ENCODE assay signal across 8 cellular contexts in genomic region chr12:6605425-6606330, GRCh38. TPM values are rescaled to one million over a fixed set of nuclear protein-coding genes. Genes with fewer than 3 reads are reported as not detected.
DNase-seq lines count a peak whose midpoint lies in the region; ATAC-seq and TF ChIP-seq lines count a peak whose summit lies in the region.

No MANE protein-coding gene starts in this region.

- H3K27ac ChIP-seq in psoas muscle, result peak overlapping the region; percentile 94

- peaks cover 49% of the 10 kb centered on the region for H3K4me1 Mint-ChIP-seq in activated naive CD8-positive, alpha-beta T cell (ENCODE audit: low read depth)

- peak overlapping the region; percentile 93 for H3K4me3 ChIP-seq in psoas muscle

- H3K4me3 Mint-ChIP-seq in activated naive CD8-positive, alpha-beta T cell, result peak overlapping the region; percentile 94

- H3K27me3 ChIP-seq in psoas muscle (ENCODE audit: insufficient read depth in 3 of 3, low read length in 2 of 3), result no peaks in the 10 kb centered on the region

- H3K9me3 ChIP-seq in psoas muscle, result no peaks in the 10 kb centered on the region

- H3K36me3 ChIP-seq in psoas muscle (ENCODE audit: insufficient read depth in 1 of 2, low read depth in 1 of 2), result peaks cover 5 to 34% of the 10 kb centered on the region in 2 donors

- intact Hi-C loops in left cardiac atrium (cut with DNase I), result loop anchor here in 1 of 2 donors (5.0 kb wide), 1 partner anchor 38 kb away; the partner anchor contains the start of gene NOP2
- intact Hi-C loops in psoas muscle (cut with DNase I), result loop anchor here in 1 of 2 donors (5.0 kb wide), 1 partner anchor 38 kb away; the partner anchor contains the start of gene NOP2

- H3K27ac Mint-ChIP-seq in activated naive CD8-positive, alpha-beta T cell, result peak overlapping the region; percentile 93

- WGBS in psoas muscle, 3 donors, result 6 to 13% (median 9%) methylated on average over 18 of the region's 18 CpGs

- H3K36me3 Mint-ChIP-seq in activated naive CD8-positive, alpha-beta T cell, result peaks cover 11% of the 10 kb centered on the region

- ATAC-seq in left cardiac atrium, result peak; percentile 0 to 6
- ATAC-seq in psoas muscle, result peak in 3 of 4 donors; percentile 2 to 41 (median 4)
- no peak for ATAC-seq in GM19467 (IDR thresholded peaks at IDR 0.05; ENCODE audit: unreplicated experiment)
- ATAC-seq in HG02642 (IDR thresholded peaks at IDR 0.05; ENCODE audit: poor library complexity, unreplicated experiment), result no peak

- no peak for TF ChIP-seq CTCF in psoas muscle (IDR thresholded peaks at IDR 0.05)

- no peaks in the 10 kb centered on the region for H3K9me3 Mint-ChIP-seq in activated naive CD8-positive, alpha-beta T cell (ENCODE audit: low read depth)

- no peaks in the 10 kb centered on the region for H3K27me3 Mint-ChIP-seq in activated naive CD8-positive, alpha-beta T cell

- DNase-seq in Daoy (ENCODE audit: low read depth) (peak; percentile 37), NCI-H2171 (lab: John Stamatoyannopoulos, UW) (peak; percentile 88), left cardiac atrium (no peak), psoas muscle (peak; percentile 25 to 52), NCI-H1694 (lab: John Stamatoyannopoulos, UW) (no peak)

- H3K4me1 ChIP-seq in psoas muscle, result peaks cover 37% of the 10 kb centered on the region

RNA-seq across cellular contexts. Expression of gene CHD4, which starts 1.5 kb away (rescaled TPM):
- 330 and 358 TPM in 2 replicates for total RNA-seq in Daoy (2014; rRNA removed; shearing (Covaris generic))
- total RNA-seq in left cardiac atrium (100 to 1,000 TPM; 117 to 151 TPM), psoas muscle (100 to 1,000 TPM in 2 of 4 donors, 10 to 100 TPM in 2; 94.5 to 152 (median 112) TPM)
- polyA plus RNA-seq in psoas muscle, result 10 to 100 TPM; 62.5 to 90.0 (median 78.5) TPM

RNA-seq across cellular contexts. Expression of gene LPAR5, which starts 30.1 kb away (rescaled TPM):
- total RNA-seq in Daoy (2014; rRNA removed; shearing (Covaris generic)), result 0.86 TPM in 1 of 2 replicates, not detected in the other
- total RNA-seq in left cardiac atrium (1 to 10 TPM; 1.8 to 2.9 TPM), psoas muscle (under 1 TPM; 0.30 to 0.60 (median 0.39) TPM)
- under 1 TPM; 0.04 to 0.20 (median 0.05) TPM for polyA plus RNA-seq in psoas muscle

RNA-seq across cellular contexts. Expression of gene NOP2, which starts 37.6 kb away (rescaled TPM):
- 111 and 129 TPM in 2 replicates for total RNA-seq in Daoy (2014; rRNA removed; shearing (Covaris generic))
- 10 to 100 TPM; 16.0 to 30.5 TPM for total RNA-seq in left cardiac atrium
- total RNA-seq in psoas muscle, result 10 to 100 TPM; 29.8 to 62.2 (median 52.9) TPM
- polyA plus RNA-seq in psoas muscle, result 10 to 100 TPM; 44.1 to 67.0 (median 66.4) TPM

RNA-seq across cellular contexts. Expression of gene ACRBP, which starts 41.6 kb away (rescaled TPM):
- not detected in 2 replicates for total RNA-seq in Daoy (2014; rRNA removed; shearing (Covaris generic))
- total RNA-seq in left cardiac atrium (under 1 TPM; 0.60 to 0.88 TPM), psoas muscle (under 1 TPM; 0.44 to 0.99 (median 0.86) TPM)
- under 1 TPM in 2 of 3 donors, not detected in 1; 0.29 to 0.82 TPM for polyA plus RNA-seq in psoas muscle

RNA-seq across cellular contexts. Expression of gene IFFO1, which starts 49.8 kb away (rescaled TPM):
- 5.9 and 11.8 TPM in 2 replicates for total RNA-seq in Daoy (2014; rRNA removed; shearing (Covaris generic))
- total RNA-seq in left cardiac atrium, result 10 to 100 TPM; 18.1 to 19.5 TPM
- total RNA-seq in psoas muscle, result 10 to 100 TPM; 12.6 to 26.3 (median 18.0) TPM
- 1 to 10 TPM; 6.7 to 8.9 (median 8.3) TPM for polyA plus RNA-seq in psoas muscle

Comparison
In these comparisons a context has a peak if more than half of its experiments do, and no peak if none do; other contexts are left out.
1. DNase-seq: peak in Daoy (single experiment), NCI-H2171 (single experiment) and psoas muscle (2 of 2); none in left cardiac atrium (single experiment) and NCI-H1694 (single experiment).
2. ATAC-seq: peak in left cardiac atrium (2 of 2) and psoas muscle (3 of 4); none in GM19467 (single experiment) and HG02642 (single experiment).